16 cellular contexts compared by ENCODE assay signal in genomic region chr16:78607465-78607864, GRCh38.
A peak's percentile ranks its signal among the peaks of the same experiment; 100 is the strongest.
DNase-seq lines count a peak whose midpoint lies in the region; ATAC-seq and TF ChIP-seq lines count a peak whose summit lies in the region.
"Had no signal": no experiment of that assay in that cellular context is flagged by ENCODE, and none has a peak within 500 bp of the region (broad histone marks: within the 10 kb centered on the region; RNA-seq: fewer than 3 reads in every experiment).

No MANE protein-coding gene starts in this region.

- H3K36me3 ChIP-seq in right atrium auricular region = no peaks in the 10 kb centered on the region
- H3K36me3 ChIP-seq in fibroblast of lung (ENCODE audit: control insufficient read depth, insufficient read depth, low read length) = no peaks in the 10 kb centered on the region

- H3K9me3 ChIP-seq in right atrium auricular region = no peaks in the 10 kb centered on the region
- no peaks in the 10 kb centered on the region for H3K9me3 ChIP-seq in fibroblast of lung (ENCODE audit: control insufficient read depth, insufficient read depth, low read depth, low read length)

- H3K4me3 Mint-ChIP-seq in stimulated activated naive CD8-positive, alpha-beta T cell treated with anti-CD3 and anti-CD28 coated beads, Interleukin-15, amount 100 ng/mL, for 72 hours = no peak overlapping the region
- H3K4me3 Mint-ChIP-seq: activated CD4-positive, alpha-beta memory T cell treated with anti-CD3 and anti-CD28 coated beads, Interleukin-2, amount 10 ng/mL, durations not matched to agents 7 days and 5 days; activated T-helper 17 cell treated with anti-CD3 and anti-CD28 coated beads, Interleukin-2, amount 50 U/mL, for 72 hours; nephron progenitor cell; T-helper 2 cell treated with Interferon-gamma antibody and Interleukin-4, amounts not matched to agents 5 μg/mL and 100 μg/mL, for 36 hours had no signal

- intact Hi-C loops in Right ventricle myocardium superior (cut with DNase I) = no loop called here

- peaks cover 0 to 8% of the 10 kb centered on the region in 2 donors for H3K9me3 Mint-ChIP-seq in stimulated activated naive CD8-positive, alpha-beta T cell treated with anti-CD3 and anti-CD28 coated beads, Interleukin-15, amount 100 ng/mL, for 72 hours
- H3K9me3 Mint-ChIP-seq: activated CD4-positive, alpha-beta memory T cell treated with anti-CD3 and anti-CD28 coated beads, Interleukin-2, amount 10 ng/mL, durations not matched to agents 7 days and 5 days; activated T-helper 17 cell treated with anti-CD3 and anti-CD28 coated beads, Interleukin-2, amount 50 U/mL, for 72 hours; nephron progenitor cell; T-helper 2 cell treated with Interferon-gamma antibody and Interleukin-4, amounts not matched to agents 5 μg/mL and 100 μg/mL, for 36 hours had no signal

- H3K27me3 Mint-ChIP-seq in stimulated activated naive CD8-positive, alpha-beta T cell treated with anti-CD3 and anti-CD28 coated beads, Interleukin-15, amount 100 ng/mL, for 72 hours = no peaks in the 10 kb centered on the region
- H3K27me3 Mint-ChIP-seq: activated CD4-positive, alpha-beta memory T cell treated with anti-CD3 and anti-CD28 coated beads, Interleukin-2, amount 10 ng/mL, durations not matched to agents 7 days and 5 days; activated T-helper 17 cell treated with anti-CD3 and anti-CD28 coated beads, Interleukin-2, amount 50 U/mL, for 72 hours had no signal

- H3K4me2 ChIP-seq in fibroblast of lung (ENCODE audit: extremely low read depth, insufficient read depth, low read length) = no peak overlapping the region

- peak; percentile 70 for ATAC-seq in Right ventricle myocardium superior (ENCODE audit: poor library complexity)
- peak; percentile 36 for ATAC-seq in omental fat pad (ENCODE audit: low FRiP score)
- no peak for ATAC-seq in GM19351 (IDR thresholded peaks at IDR 0.05; ENCODE audit: unreplicated experiment)
- ATAC-seq in GM18858 (IDR thresholded peaks at IDR 0.05; ENCODE audit: unreplicated experiment) = no peak
- ATAC-seq in stimulated activated naive CD8-positive, alpha-beta T cell treated with anti-CD3 and anti-CD28 coated beads, Interleukin-15, amount 100 ng/mL, for 72 hours = no peak
- ATAC-seq: activated T-helper 17 cell treated with anti-CD3 and anti-CD28 coated beads, Interleukin-2, amount 50 U/mL, for 72 hours; HepG2 had no signal

- H3K9ac ChIP-seq in fibroblast of lung (ENCODE audit: insufficient read depth, low read length) = no peak overlapping the region

- peaks cover 8% of the 10 kb centered on the region for H3K4me1 Mint-ChIP-seq in stimulated activated naive CD8-positive, alpha-beta T cell treated with anti-CD3 and anti-CD28 coated beads, Interleukin-15, amount 100 ng/mL, for 72 hours
- H3K4me1 Mint-ChIP-seq: activated T-helper 17 cell treated with anti-CD3 and anti-CD28 coated beads, Interleukin-2, amount 50 U/mL, for 72 hours had no signal

- H3K27ac Mint-ChIP-seq in stimulated activated naive CD8-positive, alpha-beta T cell treated with anti-CD3 and anti-CD28 coated beads, Interleukin-15, amount 100 ng/mL, for 72 hours = no peak overlapping the region
- H3K27ac Mint-ChIP-seq: activated CD4-positive, alpha-beta memory T cell treated with anti-CD3 and anti-CD28 coated beads, Interleukin-2, amount 10 ng/mL, durations not matched to agents 7 days and 5 days; activated T-helper 17 cell treated with anti-CD3 and anti-CD28 coated beads, Interleukin-2, amount 50 U/mL, for 72 hours; nephron progenitor cell; T-helper 2 cell treated with Interferon-gamma antibody and Interleukin-4, amounts not matched to agents 5 μg/mL and 100 μg/mL, for 36 hours had no signal

- no peak overlapping the region for H2AFZ ChIP-seq in fibroblast of lung (ENCODE audit: low read length)

- TF ChIP-seq CTCF in right atrium auricular region (IDR thresholded peaks at IDR 0.05) (no peak), fibroblast of lung (conservative IDR thresholded peaks at IDR 0.05 in 1 of 2, IDR thresholded peaks at IDR 0.05 in 1 of 2; ENCODE audit: low read depth in 1 of 2, low read length in 2 of 2) (no peak), omental fat pad (IDR thresholded peaks at IDR 0.05) (no peak)

- no peak overlapping the region for H3K27ac ChIP-seq in right atrium auricular region
- no peak overlapping the region for H3K27ac ChIP-seq in fibroblast of lung (ENCODE audit: insufficient read depth, low read length)

- DNase-seq in Right ventricle myocardium superior (no peak), right atrium auricular region (ENCODE audit: low spot score) (no peak), fibroblast of lung (ENCODE audit: low read depth in 2 of 2) (peak; percentile 20 to 67), omental fat pad (ENCODE audit: low spot score) (no peak), NCI-H2171 treated with DMSO at 0.1 percent for 48 hours (lab: John Stamatoyannopoulos, UW) (no peak)
- no peak for DNase-seq in stimulated activated naive CD8-positive, alpha-beta T cell treated with anti-CD3 and anti-CD28 coated beads, Interleukin-15, amount 100 ng/mL, for 72 hours
- DNase-seq: activated CD4-positive, alpha-beta memory T cell treated with anti-CD3 and anti-CD28 coated beads, Interleukin-2, amount 10 ng/mL, durations not matched to agents 7 days and 5 days; effector memory CD4-positive, alpha-beta T cell; kidney; nephron progenitor cell; RPMI8226 had no signal

- no peak overlapping the region for H3K4me3 ChIP-seq in right atrium auricular region
- no peak overlapping the region for H3K4me3 ChIP-seq in fibroblast of lung (replicated peaks in 1 of 4; ENCODE audit: control extremely low read depth in 1 of 4, insufficient read depth in 1 of 4, low read depth in 3 of 4, low read length in 4 of 4)

- H3K79me2 ChIP-seq in fibroblast of lung (ENCODE audit: control insufficient read depth, insufficient read depth, low read length) = no peaks in the 10 kb centered on the region

- peaks cover 0 to 8% of the 10 kb centered on the region in 2 donors for H3K4me1 ChIP-seq in right atrium auricular region
- no peaks in the 10 kb centered on the region for H3K4me1 ChIP-seq in fibroblast of lung (ENCODE audit: control insufficient read depth, extremely low read depth, insufficient read depth, low read length)

- H4K20me1 ChIP-seq in fibroblast of lung (ENCODE audit: control insufficient read depth, extremely low read depth, insufficient read depth, low read length) = no peaks in the 10 kb centered on the region

- H3K27me3 ChIP-seq in right atrium auricular region = no peaks in the 10 kb centered on the region
- no peaks in the 10 kb centered on the region for H3K27me3 ChIP-seq in fibroblast of lung (ENCODE audit: control insufficient read depth, insufficient read depth, low read length)

Comparison
In these comparisons a context has a peak if more than half of its experiments do, and no peak if none do; other contexts are left out.
1. ATAC-seq: peak in Right ventricle myocardium superior (single experiment) and omental fat pad (single experiment); none in GM19351 (single experiment), GM18858 (single experiment) and stimulated activated naive CD8-positive, alpha-beta T cell treated with anti-CD3 and anti-CD28 coated beads, Interleukin-15, amount 100 ng/mL, for 72 hours (single experiment).
2. DNase-seq: peak in fibroblast of lung (2 of 2); none in Right ventricle myocardium superior (single experiment), right atrium auricular region (single experiment), omental fat pad (single experiment), NCI-H2171 treated with DMSO at 0.1 percent for 48 hours (single experiment) and stimulated activated naive CD8-positive, alpha-beta T cell treated with anti-CD3 and anti-CD28 coated beads, Interleukin-15, amount 100 ng/mL, for 72 hours (0 of 2).